ENCODE assay signal across 22 cellular contexts in the genomic region with DNA sequence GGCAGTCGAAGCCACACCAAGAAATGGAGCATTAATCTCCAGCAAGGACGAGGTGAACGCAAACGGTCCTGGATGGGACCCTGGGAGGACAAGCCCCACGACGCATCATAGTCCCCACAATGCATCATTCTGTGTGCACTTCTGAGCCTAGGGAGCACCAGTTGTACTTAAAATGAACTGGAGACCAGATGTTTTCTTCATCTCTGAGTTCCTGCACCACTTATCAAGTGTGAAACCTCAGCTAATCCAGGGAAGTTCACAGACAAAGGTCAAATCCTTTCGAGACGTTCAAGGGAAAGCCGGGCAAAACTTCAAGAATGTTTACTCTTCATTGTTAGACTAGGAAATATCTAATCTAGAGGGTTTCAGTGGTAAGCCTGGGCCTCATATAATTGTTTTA. TPM values are rescaled to one million over a fixed set of nuclear protein-coding genes. Genes with fewer than 3 reads are reported as not detected.
A peak's percentile ranks its signal among the peaks of the same experiment; 100 is the strongest.
DNase-seq lines count a peak whose midpoint lies in the region; ATAC-seq and TF ChIP-seq lines count a peak whose summit lies in the region.
"Had no signal": no experiment of that assay in that cellular context is flagged by ENCODE, and none has a peak within 500 bp of the region (broad histone marks: within the 10 kb centered on the region; RNA-seq: fewer than 3 reads in every experiment).

No MANE protein-coding gene starts in this region.

- H4K20me1 ChIP-seq in GM23338 (replicated peaks; ENCODE audit: insufficient read depth) = no peaks in the 10 kb centered on the region

- no peak overlapping the region for H3K27ac Mint-ChIP-seq in GM23338
- H3K27ac Mint-ChIP-seq: CD4-positive, CD25-positive, alpha-beta regulatory T cell; H9 had no signal

- intact Hi-C loops in heart right ventricle (cut with DNase I) = loop anchor here in 4 of 10 donors (5.0 to 10.0 kb wide), 7 partner anchors 33 to 145 kb away; a partner anchor contains a TSS
- intact Hi-C loops in gastrocnemius medialis (cut with DNase I; ENCODE audit: low total_unique reads) = no loop called here
- intact Hi-C loops in sigmoid colon (cut with DNase I) = loop anchor here (10.0 kb wide), 1 partner anchor 655 kb away; no protein-coding TSS in a partner anchor
- intact Hi-C loops in spleen (cut with DNase I; ENCODE audit: low total_unique reads) = no loop called here

- H3K27ac ChIP-seq in GM23338 (ENCODE audit: low read depth) (no peak overlapping the region), heart right ventricle (peak overlapping the region in 8 of 10 donors; percentile 2 to 70 (median 51)), gastrocnemius medialis (peak overlapping the region in 3 of 4 donors; percentile 2 to 55 (median 18)), sigmoid colon (peak overlapping the region in 2 of 4 donors; percentile 6 to 26), spleen (no peak overlapping the region)
- H3K27ac ChIP-seq: PC-9, RWPE1 had no signal

- H3K4me2 ChIP-seq in GM23338 = no peak overlapping the region
- H3K4me2 ChIP-seq: PC-9 had no signal

- no peaks in the 10 kb centered on the region; the same call in 1 of the 2 replicates for H3K4me1 ChIP-seq in GM23338 (ENCODE audit: insufficient read depth)
- H3K4me1 ChIP-seq in heart right ventricle = peaks cover 0 to 54% (median 39%) of the 10 kb centered on the region in 9 donors
- H3K4me1 ChIP-seq in gastrocnemius medialis = peaks cover 16 to 19% of the 10 kb centered on the region in 2 donors
- peaks cover 0 to 25% (median 20%) of the 10 kb centered on the region in 4 donors for H3K4me1 ChIP-seq in sigmoid colon
- H3K4me1 ChIP-seq in spleen = peaks cover 0 to 5% (median 0%) of the 10 kb centered on the region in 6 donors
- H3K4me1 ChIP-seq: BE2C had no signal

- H3K4me1 Mint-ChIP-seq in GM23338 = peaks cover 3% of the 10 kb centered on the region; the same call in 2 of the 3 replicates

- H3F3A ChIP-seq in GM23338 (replicated peaks; ENCODE audit: low read depth) = no peaks in the 10 kb centered on the region

- TF ChIP-seq POLR2A in gastrocnemius medialis (IDR thresholded peaks at IDR 0.05) (no peak), sigmoid colon (IDR thresholded peaks at IDR 0.05) (no peak), spleen (IDR thresholded peaks at IDR 0.05) (no peak)

- TF ChIP-seq CTCF in GM23338 (conservative IDR thresholded peaks at IDR 0.05; ENCODE audit: low read depth in 2 of 2) = no peak
- no peak for TF ChIP-seq CTCF in heart right ventricle (IDR thresholded peaks at IDR 0.05)
- TF ChIP-seq CTCF in gastrocnemius medialis (IDR thresholded peaks at IDR 0.05 in 4 of 5, conservative IDR thresholded peaks at IDR 0.05 in 1 of 5) = no peak
- TF ChIP-seq CTCF in sigmoid colon (IDR thresholded peaks at IDR 0.05) = no peak
- TF ChIP-seq CTCF in spleen (IDR thresholded peaks at IDR 0.05 in 8 of 11, conservative IDR thresholded peaks at IDR 0.05 in 3 of 11) = no peak

- no peaks in the 10 kb centered on the region for H3K9me3 ChIP-seq in heart right ventricle
- no peaks in the 10 kb centered on the region for H3K9me3 ChIP-seq in gastrocnemius medialis
- no peaks in the 10 kb centered on the region for H3K9me3 ChIP-seq in sigmoid colon
- H3K9me3 ChIP-seq in spleen = no peaks in the 10 kb centered on the region
- H3K9me3 ChIP-seq: BE2C had no signal

- H3K36me3 ChIP-seq in GM23338 (ENCODE audit: insufficient read depth) = no peaks in the 10 kb centered on the region
- no peaks in the 10 kb centered on the region for H3K36me3 ChIP-seq in heart right ventricle
- H3K36me3 ChIP-seq in gastrocnemius medialis = no peaks in the 10 kb centered on the region
- H3K36me3 ChIP-seq in sigmoid colon = no peaks in the 10 kb centered on the region
- H3K36me3 ChIP-seq in spleen = no peaks in the 10 kb centered on the region
- H3K36me3 ChIP-seq: BE2C had no signal

- in situ Hi-C loops in gastrocnemius medialis (cut with MboI; ENCODE audit: low sequenced_read_pairs in 4 of 4) = loop anchor here in 3 of 4 donors (25.0 kb wide), 1 partner anchor 143 kb away; no protein-coding TSS in a partner anchor

- peaks cover 3% of the 10 kb centered on the region; the same call in 2 of the 3 replicates for H3K9me3 Mint-ChIP-seq in GM23338

- peaks cover 14% of the 10 kb centered on the region for H3K27me3 ChIP-seq in GM23338 (ENCODE audit: insufficient read depth)
- peaks cover 0 to 6% (median 0%) of the 10 kb centered on the region in 7 donors for H3K27me3 ChIP-seq in heart right ventricle
- no peaks in the 10 kb centered on the region for H3K27me3 ChIP-seq in gastrocnemius medialis
- H3K27me3 ChIP-seq in sigmoid colon = no peaks in the 10 kb centered on the region
- peaks cover 0 to 24% (median 0%) of the 10 kb centered on the region in 7 donors for H3K27me3 ChIP-seq in spleen (replicated peaks in 1 of 7)
- H3K27me3 ChIP-seq: BE2C had no signal

- no peak overlapping the region for H3K4me3 Mint-ChIP-seq in GM23338
- H3K4me3 Mint-ChIP-seq: CD4-positive, CD25-positive, alpha-beta regulatory T cell; H9 had no signal

- no peak for TF ChIP-seq EP300 in sigmoid colon (IDR thresholded peaks at IDR 0.05)

- no peak overlapping the region for H3K4me3 ChIP-seq in GM23338
- no peak overlapping the region for H3K4me3 ChIP-seq in heart right ventricle
- no peak overlapping the region for H3K4me3 ChIP-seq in gastrocnemius medialis
- H3K4me3 ChIP-seq in sigmoid colon = no peak overlapping the region
- no peak overlapping the region for H3K4me3 ChIP-seq in spleen
- H3K4me3 ChIP-seq: PC-9 had no signal

- 38 to 47% methylated on average over 9 of the region's 9 CpGs for WGBS in heart right ventricle, 2 donors
- WGBS in sigmoid colon, 2 donors = 71 to 79% methylated on average over 9 of the region's 9 CpGs
- WGBS in spleen, 5 donors = 52 to 67% (median 62%) methylated on average over 9 of the region's 9 CpGs

- H2AFZ ChIP-seq in GM23338 = peak overlapping the region; percentile 18; the same call in 1 of the 2 replicates
- H2AFZ ChIP-seq: PC-9 had no signal

- no peak for ATAC-seq in GM23338
- ATAC-seq in heart right ventricle = peak in 7 of 8 donors; percentile 23 to 63 (median 50)
- no peak for ATAC-seq in gastrocnemius medialis
- no peak for ATAC-seq in HG02642 (IDR thresholded peaks at IDR 0.05; ENCODE audit: poor library complexity, unreplicated experiment)

- H3K27me3 Mint-ChIP-seq in GM23338 (ENCODE audit: insufficient read depth, low read depth, poor library complexity) = peaks cover 11% of the 10 kb centered on the region

- DNase-seq in GM23338 (ENCODE audit: low spot score) (no peak), dermis blood vessel endothelial cell (peak; percentile 21), heart right ventricle (peak in 1 of 2 donors; percentile 38), gastrocnemius medialis (no peak), HCEC 1CT (no peak), sigmoid colon (no peak), spleen (no peak)
- DNase-seq: BE2C; CD4-positive, CD25-positive, alpha-beta regulatory T cell; COR-L47; DMS 273 treated with DMSO at 0.1 percent for 48 hours; DND-41; H9; MM.1S; NCI-H1092; NCI-H1436 treated with DMSO at 0.1 percent for 48 hours; NCI-H2029; NCI-H345; NCI-H524 treated with DMSO at 0.1 percent for 48 hours; PC-9 had no signal

- no peaks in the 10 kb centered on the region for H3K9me2 ChIP-seq in GM23338 (ENCODE audit: insufficient read depth)

- H3K36me3 Mint-ChIP-seq in GM23338 (ENCODE audit: low read depth) = no peaks in the 10 kb centered on the region; the same call in 2 of the 3 replicates
- H3K36me3 Mint-ChIP-seq: CD4-positive, CD25-positive, alpha-beta regulatory T cell had no signal

- H3K79me2 ChIP-seq in GM23338 (replicated peaks; ENCODE audit: insufficient read depth) = no peaks in the 10 kb centered on the region

RNA-seq across cellular contexts. Expression of a gene that starts 4.6 kb away (rescaled TPM):
- 1.6 and 2.2 TPM in 2 replicates for total RNA-seq in GM23338 (2014; rRNA removed; shearing (Covaris generic))
- polyA plus RNA-seq in GM23338 (2016; fragmentation: Nextera tagmentation; extraction: Ambion mirVana) = 0.94 and 1.2 TPM in 2 replicates
- total RNA-seq in dermis blood vessel endothelial cell = 23.3 and 32.2 TPM in 2 replicates
- total RNA-seq in heart right ventricle = 100 to 1,000 TPM in 9 of 10 donors, 10 to 100 TPM in 1; 99.1 to 241 (median 158) TPM
- polyA plus RNA-seq in heart right ventricle = 100 to 1,000 TPM in 1 of 2 donors, 10 to 100 TPM in 1; 62.0 to 178 TPM
- 100 to 1,000 TPM in 1 of 4 donors, 10 to 100 TPM in 3; 75.5 to 227 (median 83.2) TPM for total RNA-seq in gastrocnemius medialis
- 100 to 1,000 TPM; 125 to 350 (median 199) TPM for total RNA-seq in sigmoid colon
- 10 to 100 TPM; 25.2 to 48.9 (median 38.4) TPM for polyA plus RNA-seq in sigmoid colon
- total RNA-seq in spleen = 10 to 100 TPM; 30.0 to 40.0 (median 33.3) TPM
- 10 to 100 TPM in 2 of 3 donors, 1 to 10 TPM in 1; 9.5 to 23.8 (median 22.1) TPM for polyA plus RNA-seq in spleen
- total RNA-seq: CD4-positive, CD25-positive, alpha-beta regulatory T cell had no signal
- polyA plus RNA-seq: CD4-positive, CD25-positive, alpha-beta regulatory T cell had no signal

Comparison
In these comparisons a context has a peak if more than half of its experiments do, and no peak if none do; other contexts are left out.
1. ATAC-seq: peak in heart right ventricle (7 of 8); none in GM23338 (single experiment), gastrocnemius medialis (0 of 2) and HG02642 (single experiment).
2. H3K27ac ChIP-seq: peak in heart right ventricle (8 of 10) and gastrocnemius medialis (3 of 4); none in GM23338 (single experiment) and spleen (0 of 8).